ENCODE assay signal across 8 cellular contexts in the genomic region with DNA sequence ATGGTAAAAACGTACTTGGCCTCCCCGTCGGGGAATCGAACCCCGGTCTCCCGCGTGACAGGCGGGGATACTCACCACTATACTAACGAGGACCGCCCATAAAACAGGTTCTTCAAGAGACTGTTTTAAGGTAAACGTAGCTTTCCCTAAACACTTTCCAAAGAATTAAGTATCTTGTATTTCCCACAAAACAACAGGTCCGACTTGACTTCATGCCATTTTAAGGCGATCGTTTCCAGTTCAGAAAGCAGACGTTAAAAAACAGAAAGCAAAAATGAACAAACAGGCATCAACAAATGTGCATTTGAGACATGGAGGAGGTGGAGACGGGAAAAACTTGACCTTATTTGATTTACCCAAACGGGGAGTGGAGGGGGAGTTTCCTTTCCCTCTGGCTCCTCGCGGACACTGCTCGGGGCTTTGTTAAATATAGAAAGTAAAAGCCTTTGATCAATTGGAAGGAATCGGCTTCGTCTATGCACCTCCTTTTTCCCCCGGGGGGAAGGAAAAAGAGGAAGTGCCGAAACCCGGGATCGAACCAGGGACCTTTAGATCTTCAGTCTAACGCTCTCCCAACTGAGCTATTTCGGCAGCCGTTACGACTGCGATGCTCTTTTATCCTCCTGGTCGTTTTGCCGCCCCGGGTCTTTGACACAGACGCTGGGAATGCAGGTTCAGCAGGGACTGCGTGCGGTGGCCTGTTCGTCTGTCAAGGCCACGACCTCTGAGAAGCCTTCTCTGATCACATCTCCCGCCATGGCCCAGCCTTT. TPM values are rescaled to one million over a fixed set of nuclear protein-coding genes. Genes with fewer than 3 reads are reported as not detected.
DNase-seq lines count a peak whose midpoint lies in the region; ATAC-seq and TF ChIP-seq lines count a peak whose summit lies in the region.

No MANE protein-coding gene starts in this region.

- H2BK15ac ChIP-seq in neuronal stem cell (ENCODE audit: low read length): no peak overlapping the region

- H4K8ac ChIP-seq in neuronal stem cell (ENCODE audit: low read depth, low read length): no peak overlapping the region

- no peak for TF ChIP-seq CTCF in testis (IDR thresholded peaks at IDR 0.05)

- TF ChIP-seq POLR2A in testis (IDR thresholded peaks at IDR 0.05): no peak

- peak; percentile 71 for ATAC-seq in GM21619 (IDR thresholded peaks at IDR 0.05; ENCODE audit: unreplicated experiment)

- no peak overlapping the region for H3K14ac ChIP-seq in neuronal stem cell (ENCODE audit: low read length)

- no CpG with 5 or more reads among the region's 40 CpGs for WGBS in neuronal stem cell (ENCODE audit: extremely low coverage in 2 of 2, insufficient read length in 2 of 2, insufficient replicate concordance in 1 of 2), 2 donors
- 0% methylated on average over 40 of the region's 40 CpGs for WGBS in testis, 2 donors

- H2BK5ac ChIP-seq in neuronal stem cell (ENCODE audit: low read length): no peak overlapping the region

- DNase-seq in CD1c-positive myeloid dendritic cell (ENCODE audit: extremely low spot score): peak; percentile 93
- DNase-seq in Karpas-422: peak; percentile 96
- peak; percentile 99 for DNase-seq in activated T-cell treated with anti-CD3 and anti-CD28 coated beads, Interleukin-2, amount 50 U/mL, for 48 hours
- DNase-seq in fibroblast of the conjunctiva (ENCODE audit: low read depth): peak; percentile 75
- DNase-seq in neuronal stem cell (ENCODE audit: low spot score): peak; percentile 91
- DNase-seq in testis: peak; percentile 96
- DNase-seq in HUDEP-2 (lab: John Stamatoyannopoulos, UW; ENCODE audit: unreplicated experiment in 76 of 76): no peak

- no peak overlapping the region for H3K18ac ChIP-seq in neuronal stem cell (ENCODE audit: low read length)

- H3K9ac ChIP-seq in Karpas-422 (ENCODE audit: low read length) (peak overlapping the region; percentile 74), neuronal stem cell (ENCODE audit: low read depth, low read length, poor library complexity) (no peak overlapping the region)

- H3K36me3 ChIP-seq in Karpas-422 (ENCODE audit: insufficient read depth, low read length) (no peaks in the 10 kb centered on the region), neuronal stem cell (replicated peaks in 1 of 2; ENCODE audit: control insufficient read depth in 2 of 2, insufficient read depth in 2 of 2, low read length in 2 of 2) (no peaks in the 10 kb centered on the region), testis (ENCODE audit: low read depth, missing control alignments) (no peaks in the 10 kb centered on the region)

- no peaks in the 10 kb centered on the region for H4K20me1 ChIP-seq in Karpas-422 (ENCODE audit: insufficient read depth, low read depth, low read length)

- no peak overlapping the region for H3K23ac ChIP-seq in neuronal stem cell (ENCODE audit: low read depth, low read length, poor library complexity)

- H3K4me1 ChIP-seq in Karpas-422 (ENCODE audit: low read length) (peaks cover 22% of the 10 kb centered on the region), neuronal stem cell (ENCODE audit: control insufficient read depth in 2 of 2, insufficient read depth in 1 of 2, low read depth in 1 of 2, low read length in 2 of 2) (peaks cover 0 to 7% of the 10 kb centered on the region in 2 donors), testis (peaks cover 7% of the 10 kb centered on the region)

- no peaks in the 10 kb centered on the region for H3K79me2 ChIP-seq in Karpas-422 (ENCODE audit: low read length)

- H2AFZ ChIP-seq in Karpas-422 (ENCODE audit: low read length): peak overlapping the region; percentile 97
- H2AFZ ChIP-seq in neuronal stem cell (ENCODE audit: low read length): peak overlapping the region; percentile 77

- no peaks in the 10 kb centered on the region for H3K27me3 ChIP-seq in Karpas-422 (ENCODE audit: low read length)
- no peaks in the 10 kb centered on the region for H3K27me3 ChIP-seq in neuronal stem cell (ENCODE audit: control insufficient read depth in 3 of 3, insufficient read depth in 3 of 3, low read depth in 1 of 3, low read length in 3 of 3)
- no peaks in the 10 kb centered on the region for H3K27me3 ChIP-seq in testis

- H3K27ac ChIP-seq in Karpas-422 (ENCODE audit: low read length): peak overlapping the region; percentile 69
- H3K27ac ChIP-seq in neuronal stem cell (replicated peaks; ENCODE audit: low read length): peak overlapping the region; percentile 32
- H3K27ac ChIP-seq in testis: peak overlapping the region; percentile 94 to 97

- no peaks in the 10 kb centered on the region for H3K79me1 ChIP-seq in neuronal stem cell (ENCODE audit: low read depth, low read length)

- no peak overlapping the region for H2BK120ac ChIP-seq in neuronal stem cell (ENCODE audit: low read depth, low read length)

- intact Hi-C loops in testis (cut with DNase I; ENCODE audit: low total_unique reads): no loop called here

- H3K4me2 ChIP-seq in Karpas-422 (ENCODE audit: low read depth, low read length, poor library complexity, severe bottlenecking): peak overlapping the region; percentile 96
- peak overlapping the region; percentile 52 for H3K4me2 ChIP-seq in neuronal stem cell (ENCODE audit: insufficient read depth, low read length, poor library complexity, severe bottlenecking)

- peak overlapping the region; percentile 86 for H3K4me3 ChIP-seq in Karpas-422 (ENCODE audit: low read length)
- peak overlapping the region; percentile 56 to 84 for H3K4me3 ChIP-seq in neuronal stem cell (ENCODE audit: low read length in 2 of 2)
- peak overlapping the region; percentile 67 to 78 for H3K4me3 ChIP-seq in testis

- H2BK12ac ChIP-seq in neuronal stem cell (ENCODE audit: low read length): no peak overlapping the region

- no peaks in the 10 kb centered on the region for H3K9me2 ChIP-seq in Karpas-422 (replicated peaks; ENCODE audit: insufficient read depth, low read length)

- no peak overlapping the region for H3K4ac ChIP-seq in neuronal stem cell (ENCODE audit: low read length)

- H4K91ac ChIP-seq in neuronal stem cell (ENCODE audit: low read depth, low read length, poor library complexity): no peak overlapping the region

- H3K9me3 ChIP-seq in Karpas-422 (ENCODE audit: low read length) (no peaks in the 10 kb centered on the region), neuronal stem cell (replicated peaks in 1 of 2; ENCODE audit: control insufficient read depth in 2 of 2, insufficient read depth in 1 of 2, low read depth in 1 of 2, low read length in 2 of 2) (no peaks in the 10 kb centered on the region), testis (no peaks in the 10 kb centered on the region)

- H2AK5ac ChIP-seq in neuronal stem cell (ENCODE audit: low read depth, low read length): no peak overlapping the region

RNA-seq across cellular contexts. Expression of gene UBC, which starts 13.1 kb away (rescaled TPM):
- 603 and 914 TPM in 2 replicates for total RNA-seq in Karpas-422 (2014; rRNA removed; shearing (Covaris generic); ENCODE audit: low replicate concordance)
- polyA plus RNA-seq in neuronal stem cell (2013, experiment 1 of 2): 841 TPM
- polyA plus RNA-seq in neuronal stem cell (2013, experiment 2 of 2): 847 TPM
- total RNA-seq in testis: 1,000 to 10,000 TPM; 1,262 to 1,458 TPM
- 2,678 TPM for polyA plus RNA-seq in testis (ENCODE audit: insufficient read depth, low read depth, low replicate concordance)

Comparison
In these comparisons a context has a peak if more than half of its experiments do, and no peak if none do; other contexts are left out.
1. DNase-seq: peak in CD1c-positive myeloid dendritic cell (single experiment), Karpas-422 (single experiment), activated T-cell treated with anti-CD3 and anti-CD28 coated beads, Interleukin-2, amount 50 U/mL, for 48 hours (2 of 2), fibroblast of the conjunctiva (single experiment), neuronal stem cell (single experiment) and testis (single experiment); none in HUDEP-2 (0 of 76).
2. H3K27ac ChIP-seq: peak in every context shown above with its lines; median percentile 96 in testis; 69 in Karpas-422; 32 in neuronal stem cell.
3. Peak in every context shown above with its lines, with median percentiles within 50 percentile points of each other: H3K4me3 ChIP-seq.